ENCODE assay signal across 9 cellular contexts in genomic region chr1:112904071-112904830, GRCh38. TPM values are rescaled to one million over a fixed set of nuclear protein-coding genes. Genes with fewer than 3 reads are reported as not detected.
DNase-seq lines count a peak whose midpoint lies in the region; ATAC-seq and TF ChIP-seq lines count a peak whose summit lies in the region.
"Had no signal": no experiment of that assay in that cellular context is flagged by ENCODE, and none has a peak within 500 bp of the region (broad histone marks: within the 10 kb centered on the region; RNA-seq: fewer than 3 reads in every experiment).

No MANE protein-coding gene starts in this region.

- DNase-seq in A673 (ENCODE audit: low spot score) (peak; percentile 71), NCI-H187 treated with DMSO at 0.1 percent for 48 hours (lab: John Stamatoyannopoulos, UW) (no peak), NCI-H187 (lab: John Stamatoyannopoulos, UW) (no peak)
- peak; percentile 26 for DNase-seq in activated T-cell treated with anti-CD3 and anti-CD28 coated beads, Interleukin-2, amount 50 U/mL, for 4 hours

- no TSS peak for BruUV-seq in A673 (replicated peaks; lab: Mats Ljungman, UMichigan)

- H3K4me3 Mint-ChIP-seq in activated T-cell treated with anti-CD3 and anti-CD28 coated beads, Interleukin-2, amount 50 U/mL, for 4 hours: no peak overlapping the region

- intact Hi-C loops in A673 (cut with micrococcal nuclease; ENCODE audit: unreplicated experiment): no loop called here

- H3K9me3 ChIP-seq in A673 (ENCODE audit: low read depth, low read length, poor library complexity, severe bottlenecking): no peaks in the 10 kb centered on the region
- peaks cover 6% of the 10 kb centered on the region; the same call in 1 of the 2 replicates for H3K9me3 ChIP-seq in HUES64 (ENCODE audit: insufficient read depth, low read depth, low read length)
- no peaks in the 10 kb centered on the region for H3K9me3 ChIP-seq in mesodermal cell (ENCODE audit: control insufficient read depth, low read length)

- H3K27me3 Mint-ChIP-seq in activated T-cell treated with anti-CD3 and anti-CD28 coated beads, Interleukin-2, amount 50 U/mL, for 4 hours (ENCODE audit: low read depth): no peaks in the 10 kb centered on the region

- POLR2A ChIA-PET in A673 (lab: Charles Lee; ENCODE audit: low non-redundant PET): no interaction called here

- H3K36me3 Mint-ChIP-seq in activated T-cell treated with anti-CD3 and anti-CD28 coated beads, Interleukin-2, amount 50 U/mL, for 4 hours (ENCODE audit: insufficient read depth): no peaks in the 10 kb centered on the region

- H3K4me1 ChIP-seq in A673 (ENCODE audit: insufficient read depth, low read length, poor library complexity, severe bottlenecking) (peaks cover 13% of the 10 kb centered on the region), HUES64 (ENCODE audit: insufficient read depth, low read length) (peaks cover 35% of the 10 kb centered on the region), mesodermal cell (ENCODE audit: control insufficient read depth, insufficient read depth, low read length, poor library complexity, severe bottlenecking) (peaks cover 16% of the 10 kb centered on the region)

- CTCF ChIA-PET in A673 (lab: Charles Lee): interaction anchor here (0.6 kb wide), 1 partner anchor 116 kb away, joined by 5 read pairs; no protein-coding TSS in a partner anchor

- H3K9me3 Mint-ChIP-seq in activated T-cell treated with anti-CD3 and anti-CD28 coated beads, Interleukin-2, amount 50 U/mL, for 4 hours: no peaks in the 10 kb centered on the region

- no peak overlapping the region for H3K4me3 ChIP-seq in A673 (ENCODE audit: low read depth, low read length, poor library complexity, severe bottlenecking)
- H3K4me3 ChIP-seq in HUES64 (ENCODE audit: low read length): no peak overlapping the region
- no peak overlapping the region for H3K4me3 ChIP-seq in mesodermal cell (ENCODE audit: extremely low read depth, insufficient read depth, low read length, poor library complexity, severe bottlenecking)

- no peaks in the 10 kb centered on the region for H3K27me3 ChIP-seq in A673 (replicated peaks; ENCODE audit: insufficient read depth, low read depth, low read length, poor library complexity)
- H3K27me3 ChIP-seq in HUES64 (ENCODE audit: insufficient read depth, low read length): no peaks in the 10 kb centered on the region

- H3K4me1 Mint-ChIP-seq in activated T-cell treated with anti-CD3 and anti-CD28 coated beads, Interleukin-2, amount 50 U/mL, for 4 hours (ENCODE audit: low read depth): peaks cover 23% of the 10 kb centered on the region

- 88% methylated on average over 5 of the region's 5 CpGs for WGBS in HUES64
- 81 to 92% methylated on average over 3 to 4 of the region's 5 CpGs for WGBS in mesodermal cell (ENCODE audit: insufficient coverage in 2 of 2), 2 experiments

- H3K27ac ChIP-seq in A673 (ENCODE audit: low read depth, low read length, poor library complexity, severe bottlenecking): peak overlapping the region; percentile 15
- H3K27ac ChIP-seq in HUES64 (ENCODE audit: low read depth, low read length): peak overlapping the region; percentile 71
- H3K27ac ChIP-seq in mesodermal cell (ENCODE audit: low read depth, low read length, severe bottlenecking): peak overlapping the region; percentile 41
- H3K27ac ChIP-seq: KMS-11 had no signal

- TF ChIP-seq CTCF in A673 (conservative IDR thresholded peaks at IDR 0.05; ENCODE audit: low read depth, low read length): no peak

- no peak overlapping the region for H3K9ac ChIP-seq in HUES64 (ENCODE audit: low read depth, low read length)
- H3K9ac ChIP-seq: KMS-11 had no signal

- peak; percentile 98 for ATAC-seq in activated T-cell treated with anti-CD3 and anti-CD28 coated beads, Interleukin-2, amount 50 U/mL, for 4 hours
- ATAC-seq in HG02981 (IDR thresholded peaks at IDR 0.05; ENCODE audit: unreplicated experiment): no peak
- no peak for ATAC-seq in HG03442 (IDR thresholded peaks at IDR 0.05; ENCODE audit: unreplicated experiment)

- peaks cover 6% of the 10 kb centered on the region for H3K36me3 ChIP-seq in A673 (ENCODE audit: insufficient read depth, low read length, poor library complexity, severe bottlenecking)
- peaks cover 4% of the 10 kb centered on the region; the same call in 1 of the 2 replicates for H3K36me3 ChIP-seq in HUES64 (ENCODE audit: insufficient read depth, low read length)
- H3K36me3 ChIP-seq in mesodermal cell (ENCODE audit: control insufficient read depth, insufficient read depth, low read length): peaks cover 9% of the 10 kb centered on the region

RNA-seq across cellular contexts. Expression of gene SLC16A1, which starts 51.7 kb away (rescaled TPM):
- total RNA-seq in A673 (2021): 101 and 112 TPM in 2 replicates
- polyA plus RNA-seq in HUES64 (2013, experiment 1 of 2): 196 TPM
- polyA plus RNA-seq in HUES64 (2013, experiment 2 of 2): 188 TPM
- 100 to 1,000 TPM in 2 of 3 donors, 10 to 100 TPM in 1; 85.9 to 104 (median 103) TPM for total RNA-seq in activated T-cell treated with anti-CD3 and anti-CD28 coated beads, Interleukin-2, amount 50 U/mL, for 4 hours
- 97.9 TPM for polyA plus RNA-seq in mesodermal cell (2013, experiment 1 of 2)
- 113 TPM for polyA plus RNA-seq in mesodermal cell (2013, experiment 2 of 2)

Comparison
In these comparisons a context has a peak if more than half of its experiments do, and no peak if none do; other contexts are left out.
1. DNase-seq: peak in A673 (single experiment) and activated T-cell treated with anti-CD3 and anti-CD28 coated beads, Interleukin-2, amount 50 U/mL, for 4 hours (single experiment); none in NCI-H187 treated with DMSO at 0.1 percent for 48 hours (single experiment) and NCI-H187 (0 of 2).
2. H3K27ac ChIP-seq: peak in every context shown above with its lines; median percentile 71 in HUES64; 41 in mesodermal cell; 15 in A673.
3. ATAC-seq: peak in activated T-cell treated with anti-CD3 and anti-CD28 coated beads, Interleukin-2, amount 50 U/mL, for 4 hours (2 of 2); none in HG02981 (single experiment) and HG03442 (single experiment).